Comparison of ENCODE assay signal across 1 cellular context in the genomic region with DNA sequence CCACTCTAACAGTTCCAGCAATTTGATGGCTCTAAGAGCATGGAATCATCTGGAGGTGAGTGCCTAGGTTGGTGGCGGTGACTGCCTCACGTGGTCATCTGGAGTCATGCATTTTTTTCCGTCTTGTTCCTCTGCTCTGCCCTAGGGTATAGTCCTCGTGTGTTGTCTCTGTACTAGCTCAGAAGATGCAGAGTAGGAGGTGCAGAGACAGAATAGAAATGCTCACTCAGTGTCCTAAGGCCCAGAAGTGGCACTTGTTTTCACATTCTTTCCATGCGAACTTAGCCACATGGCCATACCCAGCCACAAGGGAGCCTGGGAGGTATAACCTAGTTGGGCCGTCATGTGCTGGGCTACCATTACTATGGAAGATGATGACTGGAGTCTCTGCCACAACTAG.
TF ChIP-seq lines count a peak whose summit lies in the region.

No MANE protein-coding gene starts in this region.

TF ChIP-seq in WTC11, 78 proteins besides CTCF, POLR2A, EP300 and RAD21 (continued from another document):
- TF ChIP-seq, protein P1, sequence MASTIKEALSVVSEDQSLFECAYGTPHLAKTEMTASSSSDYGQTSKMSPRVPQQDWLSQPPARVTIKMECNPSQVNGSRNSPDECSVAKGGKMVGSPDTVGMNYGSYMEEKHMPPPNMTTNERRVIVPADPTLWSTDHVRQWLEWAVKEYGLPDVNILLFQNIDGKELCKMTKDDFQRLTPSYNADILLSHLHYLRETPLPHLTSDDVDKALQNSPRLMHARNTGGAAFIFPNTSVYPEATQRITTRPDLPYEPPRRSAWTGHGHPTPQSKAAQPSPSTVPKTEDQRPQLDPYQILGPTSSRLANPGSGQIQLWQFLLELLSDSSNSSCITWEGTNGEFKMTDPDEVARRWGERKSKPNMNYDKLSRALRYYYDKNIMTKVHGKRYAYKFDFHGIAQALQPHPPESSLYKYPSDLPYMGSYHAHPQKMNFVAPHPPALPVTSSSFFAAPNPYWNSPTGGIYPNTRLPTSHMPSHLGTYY (CRISPR knock-in tag; IDR thresholded peaks at IDR 0.05): no peak
- TF ChIP-seq, protein P2, sequence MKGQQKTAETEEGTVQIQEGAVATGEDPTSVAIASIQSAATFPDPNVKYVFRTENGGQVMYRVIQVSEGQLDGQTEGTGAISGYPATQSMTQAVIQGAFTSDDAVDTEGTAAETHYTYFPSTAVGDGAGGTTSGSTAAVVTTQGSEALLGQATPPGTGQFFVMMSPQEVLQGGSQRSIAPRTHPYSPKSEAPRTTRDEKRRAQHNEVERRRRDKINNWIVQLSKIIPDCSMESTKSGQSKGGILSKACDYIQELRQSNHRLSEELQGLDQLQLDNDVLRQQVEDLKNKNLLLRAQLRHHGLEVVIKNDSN (CRISPR knock-in tag; IDR thresholded peaks at IDR 0.05): peak; percentile 38; the same call in 1 of the 2 replicates
- TF ChIP-seq, protein P3, sequence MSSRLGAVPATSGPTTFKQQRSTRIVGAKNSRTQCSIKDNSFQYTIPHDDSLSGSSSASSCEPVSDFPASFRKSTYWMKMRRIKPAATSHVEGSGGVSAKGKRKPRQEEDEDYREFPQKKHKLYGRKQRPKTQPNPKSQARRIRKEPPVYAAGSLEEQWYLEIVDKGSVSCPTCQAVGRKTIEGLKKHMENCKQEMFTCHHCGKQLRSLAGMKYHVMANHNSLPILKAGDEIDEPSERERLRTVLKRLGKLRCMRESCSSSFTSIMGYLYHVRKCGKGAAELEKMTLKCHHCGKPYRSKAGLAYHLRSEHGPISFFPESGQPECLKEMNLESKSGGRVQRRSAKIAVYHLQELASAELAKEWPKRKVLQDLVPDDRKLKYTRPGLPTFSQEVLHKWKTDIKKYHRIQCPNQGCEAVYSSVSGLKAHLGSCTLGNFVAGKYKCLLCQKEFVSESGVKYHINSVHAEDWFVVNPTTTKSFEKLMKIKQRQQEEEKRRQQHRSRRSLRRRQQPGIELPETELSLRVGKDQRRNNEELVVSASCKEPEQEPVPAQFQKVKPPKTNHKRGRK (CRISPR knock-in tag; IDR thresholded peaks at IDR 0.05; ENCODE audit: borderline replicate concordance): no peak
- TF ChIP-seq ZNF219 (CRISPR knock-in tag; IDR thresholded peaks at IDR 0.05; ENCODE audit: borderline replicate concordance): no peak
- no peak for TF ChIP-seq PRRX2 (CRISPR knock-in tag; IDR thresholded peaks at IDR 0.05)
- TF ChIP-seq, protein P4, sequence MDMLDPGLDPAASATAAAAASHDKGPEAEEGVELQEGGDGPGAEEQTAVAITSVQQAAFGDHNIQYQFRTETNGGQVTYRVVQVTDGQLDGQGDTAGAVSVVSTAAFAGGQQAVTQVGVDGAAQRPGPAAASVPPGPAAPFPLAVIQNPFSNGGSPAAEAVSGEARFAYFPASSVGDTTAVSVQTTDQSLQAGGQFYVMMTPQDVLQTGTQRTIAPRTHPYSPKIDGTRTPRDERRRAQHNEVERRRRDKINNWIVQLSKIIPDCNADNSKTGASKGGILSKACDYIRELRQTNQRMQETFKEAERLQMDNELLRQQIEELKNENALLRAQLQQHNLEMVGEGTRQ (CRISPR knock-in tag; IDR thresholded peaks at IDR 0.05): 0 out of 2 replicates have a peak, but pooled peaks have one; percentile 45
